Comparison of ENCODE assay signal across 6 cellular contexts in the genomic region with DNA sequence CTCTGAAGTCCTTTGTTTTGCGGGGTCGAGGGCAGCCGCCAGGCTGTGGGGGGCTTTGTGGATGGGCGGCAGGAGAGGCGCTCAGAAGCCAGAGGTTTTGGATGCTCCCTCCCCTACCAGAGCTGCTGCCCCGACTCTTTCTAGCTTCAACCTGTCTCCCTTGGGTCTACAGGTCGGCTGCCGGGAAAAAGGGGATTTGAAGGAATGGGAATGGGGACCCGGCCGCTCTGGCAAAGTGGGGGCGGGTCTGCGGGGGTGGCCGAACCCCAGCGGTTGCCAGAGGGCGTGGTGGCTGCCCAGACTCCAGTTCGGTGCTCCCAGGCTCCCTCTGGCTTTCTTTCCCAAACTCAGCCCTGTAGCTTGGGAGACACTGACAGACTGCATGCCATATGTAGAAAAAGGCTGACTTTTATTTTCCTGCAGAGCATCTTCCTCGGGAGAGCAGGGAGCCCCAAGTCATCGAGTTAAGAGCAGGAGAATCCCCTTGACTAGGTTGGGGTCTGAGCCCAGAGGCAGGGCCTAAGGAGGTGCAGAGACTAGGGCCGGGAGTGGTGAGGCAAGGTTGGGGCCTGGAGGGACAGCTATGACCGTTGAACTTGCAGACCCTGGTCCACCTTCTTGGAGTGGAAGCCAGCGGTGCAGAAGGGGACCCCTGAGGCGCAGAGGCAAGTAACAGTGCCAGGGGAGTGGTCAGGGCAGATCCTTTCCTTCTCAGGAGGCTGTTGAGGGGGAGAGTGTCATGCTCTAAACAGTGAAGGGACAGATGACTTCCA.
A peak's percentile ranks its signal among the peaks of the same experiment; 100 is the strongest.
DNase-seq lines count a peak whose midpoint lies in the region; ATAC-seq and TF ChIP-seq lines count a peak whose summit lies in the region.

No MANE protein-coding gene starts in this region.

- peak overlapping the region; percentile 91 for H3K27ac ChIP-seq in substantia nigra (ENCODE audit: low read depth, low read length, poor library complexity, severe bottlenecking)

- TF ChIP-seq CTCF in foreskin fibroblast (IDR thresholded peaks at IDR 0.05; ENCODE audit: low read depth, low read length): peak; percentile 26

- peak; percentile 52 for DNase-seq in AG20443 (ENCODE audit: low spot score)
- DNase-seq in NCI-H748 treated with DMSO at 0.1 percent for 48 hours (lab: John Stamatoyannopoulos, UW): peak; percentile 28
- DNase-seq in foreskin fibroblast: peak in 1 of 2 donors; percentile 84
- DNase-seq in substantia nigra (lab: John Stamatoyannopoulos, UW): peak in 4 of 49 donors; percentile 13 to 37 (median 22)
- DNase-seq in NCI-H2029 treated with DMSO at 0.1 percent for 48 hours (lab: John Stamatoyannopoulos, UW): no peak

- ATAC-seq in HG03565 (IDR thresholded peaks at IDR 0.05; ENCODE audit: unreplicated experiment): no peak

- H3K4me3 ChIP-seq in foreskin fibroblast (ENCODE audit: low read depth in 1 of 2, low read length in 2 of 2): peak overlapping the region; percentile 78 to 94
